Comparison of ENCODE assay signal across 10 cellular contexts in the genomic region with DNA sequence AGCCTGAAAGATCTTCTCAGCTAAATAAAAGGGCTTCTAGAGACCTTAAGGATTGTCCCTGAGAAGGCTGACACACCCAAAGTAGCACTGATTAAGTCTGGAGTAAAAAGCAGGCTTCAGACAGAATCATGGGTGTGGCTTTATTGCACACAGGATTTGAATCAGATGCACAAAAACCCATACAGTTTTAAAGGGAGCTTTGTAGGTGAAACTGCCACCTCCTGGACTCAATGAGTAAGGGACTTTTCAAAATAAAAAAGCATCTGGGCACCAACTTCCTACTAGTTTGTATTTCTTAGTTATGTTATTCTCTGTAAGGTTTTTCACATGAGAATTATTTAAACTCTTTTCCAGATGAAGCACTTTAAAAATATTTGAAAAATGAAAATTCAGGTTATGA.
DNase-seq lines count a peak whose midpoint lies in the region; ATAC-seq, FAIRE-seq and TF ChIP-seq lines count a peak whose summit lies in the region.
"Had no signal": no experiment of that assay in that cellular context is flagged by ENCODE, and none has a peak within 500 bp of the region (broad histone marks: within the 10 kb centered on the region; RNA-seq: fewer than 3 reads in every experiment).

No MANE protein-coding gene starts in this region.

- H3K27ac ChIP-seq in A673 (ENCODE audit: low read depth, low read length, poor library complexity, severe bottlenecking), result no peak overlapping the region
- H3K27ac ChIP-seq in kidney (ENCODE audit: low read depth in 2 of 2, low read length in 2 of 2), result no peak overlapping the region

- DNase-seq in A673 (ENCODE audit: low spot score) (peak; percentile 22), NCI-H460 (ENCODE audit: extremely low read depth, low read depth) (peak; percentile 25), epithelial cell of proximal tubule (ENCODE audit: low read depth) (no peak), NCI-H1694 treated with DMSO at 0.1 percent for 48 hours (lab: John Stamatoyannopoulos, UW) (no peak), CD14-positive monocyte (ENCODE audit: low spot score) (no peak), kidney (no peak), cardiac septum (ENCODE audit: low spot score) (no peak)
- DNase-seq: activated CD8-positive, alpha-beta memory T cell treated with anti-CD3 and anti-CD28 coated beads, Interleukin-2, amount 50 U/mL, for 4 hours had no signal

- H3K27me3 ChIP-seq in A673 (replicated peaks; ENCODE audit: insufficient read depth, low read depth, low read length, poor library complexity), result no peaks in the 10 kb centered on the region

- H3K9me3 ChIP-seq in A673 (ENCODE audit: low read depth, low read length, poor library complexity, severe bottlenecking) (no peaks in the 10 kb centered on the region), kidney (ENCODE audit: control insufficient read depth in 1 of 2, low read length in 2 of 2) (no peaks in the 10 kb centered on the region)

- H3K27ac Mint-ChIP-seq in CD14-positive monocyte, result no peak overlapping the region

- ATAC-seq in GM18907 (IDR thresholded peaks at IDR 0.05; ENCODE audit: unreplicated experiment), result peak; percentile 55
- ATAC-seq: left lobe of liver had no signal

- intact Hi-C loops in A673 (cut with micrococcal nuclease; ENCODE audit: unreplicated experiment), result loop anchor here (2.0 kb wide), 1 partner anchor 537 kb away; no protein-coding TSS in a partner anchor
- intact Hi-C loops in CD14-positive monocyte (cut with micrococcal nuclease), result no loop called here
- intact Hi-C loops in kidney (cut with DNase I), result no loop called here
- intact Hi-C loops in cardiac septum (cut with DNase I), result no loop called here

- no peak overlapping the region for H3K4me3 Mint-ChIP-seq in CD14-positive monocyte

- no peaks in the 10 kb centered on the region for H3K4me1 Mint-ChIP-seq in CD14-positive monocyte

- H3K36me3 Mint-ChIP-seq in CD14-positive monocyte, result no peaks in the 10 kb centered on the region

- no peaks in the 10 kb centered on the region for H3K4me1 ChIP-seq in A673 (ENCODE audit: insufficient read depth, low read length, poor library complexity, severe bottlenecking)
- H3K4me1 ChIP-seq in kidney (ENCODE audit: control insufficient read depth in 1 of 2, insufficient read depth in 1 of 2, low read depth in 1 of 2, low read length in 2 of 2), result no peaks in the 10 kb centered on the region

- no peaks in the 10 kb centered on the region for H3K9me3 Mint-ChIP-seq in CD14-positive monocyte

- CTCF ChIA-PET in A673 (lab: Charles Lee), result no interaction called here

- POLR2A ChIA-PET in A673 (lab: Charles Lee; ENCODE audit: low non-redundant PET), result no interaction called here

- H3K27me3 Mint-ChIP-seq in CD14-positive monocyte (ENCODE audit: low read depth in 3 of 3), result no peaks in the 10 kb centered on the region

- TF ChIP-seq CTCF in A673 (conservative IDR thresholded peaks at IDR 0.05; ENCODE audit: low read depth, low read length) (peak; percentile 25; the same call in 1 of the 2 replicates), epithelial cell of proximal tubule (conservative IDR thresholded peaks at IDR 0.05; ENCODE audit: low read depth, low read length) (peak; percentile 52), CD14-positive monocyte (IDR thresholded peaks at IDR 0.05) (no peak), kidney (IDR thresholded peaks at IDR 0.05; ENCODE audit: borderline replicate concordance, extremely low read depth, insufficient read depth) (no peak)

- no TSS peak for BruUV-seq in A673 (replicated peaks; lab: Mats Ljungman, UMichigan)

- no peak for FAIRE-seq in kidney (lab: Jason Lieb, UNC)

- no peaks in the 10 kb centered on the region for H3K36me3 ChIP-seq in A673 (ENCODE audit: insufficient read depth, low read length, poor library complexity, severe bottlenecking)
- H3K36me3 ChIP-seq in kidney (ENCODE audit: control insufficient read depth in 1 of 2, insufficient read depth in 2 of 2, low read length in 2 of 2), result no peaks in the 10 kb centered on the region

- no peak overlapping the region for H3K9ac ChIP-seq in kidney (ENCODE audit: low read length in 2 of 2)

- H3K4me3 ChIP-seq in A673 (ENCODE audit: low read depth, low read length, poor library complexity, severe bottlenecking) (no peak overlapping the region), epithelial cell of proximal tubule (ENCODE audit: low read depth, low read length) (no peak overlapping the region), kidney (ENCODE audit: low read length in 2 of 2) (no peak overlapping the region)

Comparison
In these comparisons a context has a peak if more than half of its experiments do, and no peak if none do; other contexts are left out.
1. DNase-seq: peak in A673 (single experiment) and NCI-H460 (single experiment); none in epithelial cell of proximal tubule (single experiment), NCI-H1694 treated with DMSO at 0.1 percent for 48 hours (single experiment), CD14-positive monocyte (single experiment), kidney (single experiment) and cardiac septum (single experiment).
2. CTCF ChIP-seq: peak in A673 (single experiment) and epithelial cell of proximal tubule (single experiment); none in CD14-positive monocyte (single experiment) and kidney (single experiment).